ENCODE assay signal across 8 cellular contexts in the genomic region with DNA sequence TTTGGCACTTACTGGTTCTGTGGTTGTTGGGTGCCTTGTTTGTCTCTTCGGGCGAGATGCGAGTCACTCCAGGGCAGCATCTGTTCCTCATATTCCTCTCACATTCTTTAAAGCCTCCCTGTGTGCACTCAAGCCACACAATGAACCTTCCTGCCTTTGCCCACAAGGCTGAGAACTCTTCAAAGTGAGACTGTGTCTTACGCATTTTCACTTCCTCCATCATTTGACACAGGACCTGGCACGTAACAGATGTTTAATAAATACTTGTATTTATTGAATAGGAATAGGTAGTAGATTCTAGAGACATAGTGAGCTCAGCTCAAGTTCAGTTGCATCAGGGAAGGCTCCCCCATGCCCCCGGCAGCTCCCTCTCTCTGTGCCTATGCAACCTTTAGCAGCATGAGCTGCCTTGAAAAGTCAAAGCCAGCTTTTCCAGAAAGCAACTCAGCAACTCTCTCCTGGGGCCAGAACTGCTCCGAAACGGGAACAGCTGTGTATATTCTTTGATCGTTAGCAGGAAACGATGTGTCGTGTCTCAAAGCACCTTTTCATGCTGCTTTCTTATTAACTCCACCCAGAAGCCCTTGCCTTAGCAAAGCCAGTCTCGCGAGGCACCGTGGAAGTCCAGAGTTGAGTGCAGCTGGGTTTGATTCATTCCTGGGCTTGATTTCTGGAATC.
DNase-seq lines count a peak whose midpoint lies in the region; ATAC-seq, FAIRE-seq and TF ChIP-seq lines count a peak whose summit lies in the region.

No MANE protein-coding gene starts in this region.

- H3K4me1 Mint-ChIP-seq in natural killer cell treated with Interleukin-12 subunit alpha and Interleukin-12 subunit beta and Interleukin-15 and Interleukin-18, amount 100 ng/mL, for 72 hours (ENCODE audit: low read depth in 2 of 2), result peaks cover 37 to 54% of the 10 kb centered on the region in 2 donors

- CTCF ChIA-PET in A549 (lab: Yijun Ruan, JAX), result interaction anchor here (0.8 to 2.6 kb wide), 7 partner anchors 12 to 102 kb away, joined by 3 to 11 read pairs (median 5); no protein-coding TSS in a partner anchor

- no peak for TF ChIP-seq CTCF in A549 (IDR thresholded peaks at IDR 0.05)
- no peak for TF ChIP-seq CTCF in RWPE2 (IDR thresholded peaks at IDR 0.05; ENCODE audit: poor library complexity, severe bottlenecking)

- peaks cover 71% of the 10 kb centered on the region for H3K4me1 ChIP-seq in A549
- H3K4me1 ChIP-seq in RWPE2 (ENCODE audit: insufficient read depth, poor library complexity, severe bottlenecking), result peaks cover 35% of the 10 kb centered on the region

- no peaks in the 10 kb centered on the region for H3K27me3 ChIP-seq in RWPE2 (ENCODE audit: insufficient read depth, poor library complexity, severe bottlenecking)

- H3K27ac ChIP-seq in A549, result peak overlapping the region; percentile 88 to 91
- peak overlapping the region; percentile 55 for H3K27ac ChIP-seq in RWPE2 (ENCODE audit: poor library complexity, severe bottlenecking)

- H3K36me3 Mint-ChIP-seq in natural killer cell treated with Interleukin-12 subunit alpha and Interleukin-12 subunit beta and Interleukin-15 and Interleukin-18, amount 100 ng/mL, for 72 hours, result no peaks in the 10 kb centered on the region

- H3K36me3 ChIP-seq in RWPE2 (ENCODE audit: low read depth), result no peaks in the 10 kb centered on the region

- no peaks in the 10 kb centered on the region for H3K9me3 Mint-ChIP-seq in natural killer cell treated with Interleukin-12 subunit alpha and Interleukin-12 subunit beta and Interleukin-15 and Interleukin-18, amount 100 ng/mL, for 72 hours

- H3K27me3 Mint-ChIP-seq in natural killer cell treated with Interleukin-12 subunit alpha and Interleukin-12 subunit beta and Interleukin-15 and Interleukin-18, amount 100 ng/mL, for 72 hours, result no peaks in the 10 kb centered on the region

- DNase-seq in A549 (ENCODE audit: low read depth in 1 of 2, low spot score in 1 of 2) (peak in 1 of 2 experiments; percentile 63), RWPE2 (ENCODE audit: low spot score) (no peak), DMS79 treated with DMSO at 0.1 percent for 48 hours (lab: John Stamatoyannopoulos, UW) (no peak), NCI-H345 treated with DMSO at 0.1 percent for 48 hours (lab: John Stamatoyannopoulos, UW; ENCODE audit: unreplicated experiment) (no peak)
- peak; percentile 74 for DNase-seq in central memory CD4-positive, alpha-beta T cell
- peak; percentile 71 for DNase-seq in natural killer cell treated with Interleukin-12 subunit alpha and Interleukin-12 subunit beta and Interleukin-15 and Interleukin-18, amount 100 ng/mL, for 72 hours (ENCODE audit: low spot score)

- TF ChIP-seq EP300 in A549 (IDR thresholded peaks at IDR 0.05), result no peak

- no peaks in the 10 kb centered on the region for H3K9me3 ChIP-seq in A549
- H3K9me3 ChIP-seq in RWPE2 (ENCODE audit: severe bottlenecking), result no peaks in the 10 kb centered on the region

- no peak overlapping the region for H3K4me3 ChIP-seq in A549
- no peak overlapping the region for H3K4me3 ChIP-seq in RWPE2 (ENCODE audit: severe bottlenecking)

- H3K4me3 Mint-ChIP-seq in natural killer cell treated with Interleukin-12 subunit alpha and Interleukin-12 subunit beta and Interleukin-15 and Interleukin-18, amount 100 ng/mL, for 72 hours, result peak overlapping the region; percentile 71

- peak overlapping the region; percentile 78 to 93 for H3K27ac Mint-ChIP-seq in natural killer cell treated with Interleukin-12 subunit alpha and Interleukin-12 subunit beta and Interleukin-15 and Interleukin-18, amount 100 ng/mL, for 72 hours

- POLR2A ChIA-PET in A549 (lab: Yijun Ruan, JAX), result no interaction called here

- peak overlapping the region; percentile 62 for H3K4me2 ChIP-seq in A549

- peak in 1 of 2 experiments; percentile 5; a peak in 2 of 6 replicates for ATAC-seq in A549
- ATAC-seq in GM18861 (IDR thresholded peaks at IDR 0.05; ENCODE audit: unreplicated experiment), result peak; percentile 91
- peak; percentile 64 for ATAC-seq in HG03039 (IDR thresholded peaks at IDR 0.05; ENCODE audit: unreplicated experiment)
- no peak for ATAC-seq in RWPE2 (ENCODE audit: low read depth)
- peak; percentile 74 to 84 for ATAC-seq in natural killer cell treated with Interleukin-12 subunit alpha and Interleukin-12 subunit beta and Interleukin-15 and Interleukin-18, amount 100 ng/mL, for 72 hours

- FAIRE-seq in A549 (lab: Jason Lieb, UNC), result no peak

- 80% methylated on average over 14 of the region's 14 CpGs for WGBS in A549 (ENCODE audit: missing lambda C conversion rate)

- TF ChIP-seq POLR2A in A549 (IDR thresholded peaks at IDR 0.05; ENCODE audit: low read length), result no peak

- TF ChIP-seq RAD21 in A549 (conservative IDR thresholded peaks at IDR 0.05 in 1 of 2, IDR thresholded peaks at IDR 0.05 in 1 of 2), result no peak

TF ChIP-seq in A549, 52 proteins besides CTCF, POLR2A, EP300 and RAD21:
- no peak for TF ChIP-seq NFE2L2 (conservative IDR thresholded peaks at IDR 0.05; ENCODE audit: low read length)
- no peak for TF ChIP-seq CHD4 (IDR thresholded peaks at IDR 0.05; ENCODE audit: borderline replicate concordance)
- no peak for TF ChIP-seq CBX8 (IDR thresholded peaks at IDR 0.05)
- TF ChIP-seq FOXS1 (CRISPR knock-in tag; IDR thresholded peaks at IDR 0.05), result no peak
- TF ChIP-seq, protein P1, sequence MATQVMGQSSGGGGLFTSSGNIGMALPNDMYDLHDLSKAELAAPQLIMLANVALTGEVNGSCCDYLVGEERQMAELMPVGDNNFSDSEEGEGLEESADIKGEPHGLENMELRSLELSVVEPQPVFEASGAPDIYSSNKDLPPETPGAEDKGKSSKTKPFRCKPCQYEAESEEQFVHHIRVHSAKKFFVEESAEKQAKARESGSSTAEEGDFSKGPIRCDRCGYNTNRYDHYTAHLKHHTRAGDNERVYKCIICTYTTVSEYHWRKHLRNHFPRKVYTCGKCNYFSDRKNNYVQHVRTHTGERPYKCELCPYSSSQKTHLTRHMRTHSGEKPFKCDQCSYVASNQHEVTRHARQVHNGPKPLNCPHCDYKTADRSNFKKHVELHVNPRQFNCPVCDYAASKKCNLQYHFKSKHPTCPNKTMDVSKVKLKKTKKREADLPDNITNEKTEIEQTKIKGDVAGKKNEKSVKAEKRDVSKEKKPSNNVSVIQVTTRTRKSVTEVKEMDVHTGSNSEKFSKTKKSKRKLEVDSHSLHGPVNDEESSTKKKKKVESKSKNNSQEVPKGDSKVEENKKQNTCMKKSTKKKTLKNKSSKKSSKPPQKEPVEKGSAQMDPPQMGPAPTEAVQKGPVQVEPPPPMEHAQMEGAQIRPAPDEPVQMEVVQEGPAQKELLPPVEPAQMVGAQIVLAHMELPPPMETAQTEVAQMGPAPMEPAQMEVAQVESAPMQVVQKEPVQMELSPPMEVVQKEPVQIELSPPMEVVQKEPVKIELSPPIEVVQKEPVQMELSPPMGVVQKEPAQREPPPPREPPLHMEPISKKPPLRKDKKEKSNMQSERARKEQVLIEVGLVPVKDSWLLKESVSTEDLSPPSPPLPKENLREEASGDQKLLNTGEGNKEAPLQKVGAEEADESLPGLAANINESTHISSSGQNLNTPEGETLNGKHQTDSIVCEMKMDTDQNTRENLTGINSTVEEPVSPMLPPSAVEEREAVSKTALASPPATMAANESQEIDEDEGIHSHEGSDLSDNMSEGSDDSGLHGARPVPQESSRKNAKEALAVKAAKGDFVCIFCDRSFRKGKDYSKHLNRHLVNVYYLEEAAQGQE (IDR thresholded peaks at IDR 0.05), result no peak
- no peak for TF ChIP-seq TFCP2L1 (CRISPR knock-in tag; IDR thresholded peaks at IDR 0.05)
- TF ChIP-seq, protein P2, sequence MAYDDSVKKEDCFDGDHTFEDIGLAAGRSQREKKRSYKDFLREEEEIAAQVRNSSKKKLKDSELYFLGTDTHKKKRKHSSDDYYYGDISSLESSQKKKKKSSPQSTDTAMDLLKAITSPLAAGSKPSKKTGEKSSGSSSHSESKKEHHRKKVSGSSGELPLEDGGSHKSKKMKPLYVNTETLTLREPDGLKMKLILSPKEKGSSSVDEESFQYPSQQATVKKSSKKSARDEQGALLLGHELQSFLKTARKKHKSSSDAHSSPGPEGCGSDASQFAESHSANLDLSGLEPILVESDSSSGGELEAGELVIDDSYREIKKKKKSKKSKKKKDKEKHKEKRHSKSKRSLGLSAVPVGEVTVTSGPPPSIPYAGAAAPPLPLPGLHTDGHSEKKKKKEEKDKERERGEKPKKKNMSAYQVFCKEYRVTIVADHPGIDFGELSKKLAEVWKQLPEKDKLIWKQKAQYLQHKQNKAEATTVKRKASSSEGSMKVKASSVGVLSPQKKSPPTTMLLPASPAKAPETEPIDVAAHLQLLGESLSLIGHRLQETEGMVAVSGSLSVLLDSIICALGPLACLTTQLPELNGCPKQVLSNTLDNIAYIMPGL (CRISPR knock-in tag; IDR thresholded peaks at IDR 0.05; ENCODE audit: borderline replicate concordance), result no peak
- TF ChIP-seq CHD2 (IDR thresholded peaks at IDR 0.05; ENCODE audit: low read length, partially characterized antibody), result no peak
- TF ChIP-seq ZNF302 (CRISPR knock-in tag; IDR thresholded peaks at IDR 0.05), result no peak
- TF ChIP-seq, protein P3, sequence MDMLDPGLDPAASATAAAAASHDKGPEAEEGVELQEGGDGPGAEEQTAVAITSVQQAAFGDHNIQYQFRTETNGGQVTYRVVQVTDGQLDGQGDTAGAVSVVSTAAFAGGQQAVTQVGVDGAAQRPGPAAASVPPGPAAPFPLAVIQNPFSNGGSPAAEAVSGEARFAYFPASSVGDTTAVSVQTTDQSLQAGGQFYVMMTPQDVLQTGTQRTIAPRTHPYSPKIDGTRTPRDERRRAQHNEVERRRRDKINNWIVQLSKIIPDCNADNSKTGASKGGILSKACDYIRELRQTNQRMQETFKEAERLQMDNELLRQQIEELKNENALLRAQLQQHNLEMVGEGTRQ (IDR thresholded peaks at IDR 0.05), result no peak
- TF ChIP-seq HDAC2 (IDR thresholded peaks at IDR 0.05), result no peak

Comparison
In these comparisons a context has a peak if more than half of its experiments do, and no peak if none do; other contexts are left out.
1. DNase-seq: peak in central memory CD4-positive, alpha-beta T cell (single experiment) and natural killer cell treated with Interleukin-12 subunit alpha and Interleukin-12 subunit beta and Interleukin-15 and Interleukin-18, amount 100 ng/mL, for 72 hours (single experiment); none in RWPE2 (single experiment), DMS79 treated with DMSO at 0.1 percent for 48 hours (single experiment) and NCI-H345 treated with DMSO at 0.1 percent for 48 hours (single experiment).